In the genomic region with DNA sequence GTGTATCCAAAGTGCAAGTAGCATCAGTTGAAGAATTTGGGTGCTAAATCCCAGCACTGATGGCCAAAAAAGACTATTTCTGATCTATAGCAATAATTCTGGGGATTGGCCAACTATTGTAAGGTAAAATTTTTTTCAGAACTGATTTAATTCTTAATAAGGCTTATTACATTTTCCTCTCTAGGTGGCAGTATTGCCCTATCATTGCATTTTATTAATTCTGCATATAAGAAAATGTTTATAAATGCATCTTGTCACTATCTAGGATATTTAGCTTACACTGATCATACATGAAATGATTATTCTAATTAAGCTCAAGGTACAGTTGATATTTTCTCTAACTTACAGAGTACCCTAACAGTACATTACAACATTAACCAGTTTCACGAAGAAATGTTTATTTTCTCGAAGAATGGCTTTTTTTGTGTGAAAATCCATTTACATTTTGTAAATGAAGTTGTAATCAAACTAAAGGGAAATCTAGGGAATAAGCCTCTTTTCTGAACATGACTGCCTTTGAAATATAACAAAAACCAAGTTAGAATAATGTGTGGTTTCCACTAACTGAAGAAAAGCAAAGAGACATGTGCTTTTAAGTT, we compare ENCODE assay signal across 8 cellular contexts. TPM values are rescaled to one million over a fixed set of nuclear protein-coding genes. Genes with fewer than 3 reads are reported as not detected.
DNase-seq lines count a peak whose midpoint lies in the region; FAIRE-seq and TF ChIP-seq lines count a peak whose summit lies in the region.

No MANE protein-coding gene starts in this region.

- WGBS in small intestine, 3 donors = 88 to 95% (median 92%) methylated on average over 2 of the region's 2 CpGs

- peak; percentile 58 for FAIRE-seq in RCC 7860 (lab: Jason Lieb, UNC)
- FAIRE-seq in small intestine (lab: Jason Lieb, UNC) = no peak

- peak; percentile 36; the same call in 1 of the 2 replicates for TF ChIP-seq CTCF in HEK293 (tag by site-specific recombination; IDR thresholded peaks at IDR 0.05)

- H3K36me3 ChIP-seq in HEK293 (ENCODE audit: control insufficient read depth in 2 of 2, insufficient read depth in 1 of 2, low read length in 2 of 2) (no peaks in the 10 kb centered on the region), small intestine (ENCODE audit: control insufficient read depth in 2 of 2, insufficient read depth in 2 of 2, low read length in 2 of 2) (no peaks in the 10 kb centered on the region)

- no peaks in the 10 kb centered on the region for H3K27me3 ChIP-seq in small intestine (ENCODE audit: control insufficient read depth in 2 of 2, insufficient read depth in 2 of 2, low read length in 2 of 2)

- H3K27ac ChIP-seq in HEK293 (ENCODE audit: extremely low read depth, low read depth, low read length) (no peak overlapping the region), small intestine (ENCODE audit: low read depth in 1 of 2, low read length in 1 of 2) (no peak overlapping the region)

- POLR2A ChIA-PET in HEK293 (lab: Yijun Ruan, JAX) = no interaction called here

- H3K4me1 ChIP-seq in HEK293 (ENCODE audit: control insufficient read depth, insufficient read depth, low read length) (no peaks in the 10 kb centered on the region), small intestine (ENCODE audit: control insufficient read depth in 2 of 2, insufficient read depth in 1 of 2, low read depth in 1 of 2, low read length in 1 of 2) (no peaks in the 10 kb centered on the region)

- DNase-seq in AML-193 (lab: John Stamatoyannopoulos, UW) = peak; percentile 35 to 51
- DNase-seq in RCC 7860 (ENCODE audit: low spot score) = peak; percentile 30
- DNase-seq in fibroblast of peridontal ligament (ENCODE audit: extremely low read depth) = peak; percentile 85
- peak; percentile 7 for DNase-seq in small intestine
- DNase-seq in 8988T = no peak
- DNase-seq in activated effector memory CD4-positive, alpha-beta T cell treated with Interleukin-2 at 50 U/mL for 16 hours = no peak
- no peak for DNase-seq in C1 segment of cervical spinal cord (lab: John Stamatoyannopoulos, UW)

- H3K4me3 ChIP-seq in HEK293 (ENCODE audit: low read depth, low read length) (no peak overlapping the region), small intestine (ENCODE audit: low read depth in 1 of 2, low read length in 2 of 2) (no peak overlapping the region)

- no peaks in the 10 kb centered on the region for H3K9me3 ChIP-seq in HEK293 (ENCODE audit: control insufficient read depth, insufficient read depth, low read depth, low read length)
- H3K9me3 ChIP-seq in small intestine (ENCODE audit: control insufficient read depth, low read depth) = no peaks in the 10 kb centered on the region

- CTCF ChIA-PET in HEK293 (lab: Yijun Ruan, JAX) = interaction anchor here (0.6 to 3.4 kb wide), 24 partner anchors 8 to 1155 kb away, joined by 3 to 19 read pairs (median 4); no protein-coding TSS in a partner anchor

TF ChIP-seq in HEK293, 187 proteins besides CTCF, POLR2A, EP300 and RAD21:
- TF ChIP-seq ZNF792 (tag by site-specific recombination; IDR thresholded peaks at IDR 0.05) (no peak), ZNF654 (tag by site-specific recombination; IDR thresholded peaks at IDR 0.05; ENCODE audit: low read depth) (peak; percentile 65)

RNA-seq across cellular contexts. Expression of gene TTN, which starts 11.0 kb away (rescaled TPM):
- 1 to 10 TPM in 1 of 3 donors, under 1 TPM in 2; 0.36 to 1.1 (median 0.45) TPM for polyA plus RNA-seq in small intestine

Comparison
In these comparisons a context has a peak if more than half of its experiments do, and no peak if none do; other contexts are left out.
1. DNase-seq: peak in AML-193 (2 of 2), RCC 7860 (single experiment), fibroblast of peridontal ligament (single experiment) and small intestine (single experiment); none in 8988T (single experiment), activated effector memory CD4-positive, alpha-beta T cell treated with Interleukin-2 at 50 U/mL for 16 hours (single experiment) and C1 segment of cervical spinal cord (0 of 14).